ENCODE assay signal across 12 cellular contexts in genomic region chr14:33943081-33943480, GRCh38. TPM values are rescaled to one million over a fixed set of nuclear protein-coding genes. Genes with fewer than 3 reads are reported as not detected.
A peak's percentile ranks its signal among the peaks of the same experiment; 100 is the strongest.
DNase-seq lines count a peak whose midpoint lies in the region; ATAC-seq, FAIRE-seq and TF ChIP-seq lines count a peak whose summit lies in the region.
"Had no signal": no experiment of that assay in that cellular context is flagged by ENCODE, and none has a peak within 500 bp of the region (broad histone marks: within the 10 kb centered on the region; RNA-seq: fewer than 3 reads in every experiment).

No MANE protein-coding gene starts in this region.

- H3K4me3 ChIP-seq in mesendoderm (ENCODE audit: low read length), result no peak overlapping the region
- H3K4me3 ChIP-seq in spleen, result no peak overlapping the region

- FAIRE-seq in RCC 7860 (lab: Jason Lieb, UNC), result no peak
- no peak for FAIRE-seq in urothelium cell line (lab: Jason Lieb, UNC)

- H2BK5ac ChIP-seq in mesendoderm (ENCODE audit: low read length), result no peak overlapping the region

- no peak overlapping the region for H4K5ac ChIP-seq in mesendoderm (ENCODE audit: low read length)

- H3K9me3 Mint-ChIP-seq in Calu3 (ENCODE audit: low read depth, unreplicated experiment), result no peaks in the 10 kb centered on the region
- H3K9me3 Mint-ChIP-seq: activated naive CD4-positive, alpha-beta T cell treated with anti-CD3 and anti-CD28 coated beads for 36 hours had no signal

- no CpG with 5 or more reads among the region's 5 CpGs for WGBS in mesendoderm (ENCODE audit: extremely low coverage, insufficient coverage, low lambda C conversion rate)
- 61 to 77% (median 65%) methylated on average over 5 of the region's 5 CpGs for WGBS in spleen, 5 donors

- peak overlapping the region; percentile 84 for H3K18ac ChIP-seq in mesendoderm (ENCODE audit: low read length)

- no peak overlapping the region for H4K8ac ChIP-seq in mesendoderm (ENCODE audit: low read depth, low read length)

- BruUV-seq in Calu3 (replicated peaks; lab: Mats Ljungman, UMichigan), result no TSS peak

- H3K79me2 ChIP-seq in mesendoderm (ENCODE audit: control insufficient read depth, insufficient read depth, low read length), result peaks cover 78% of the 10 kb centered on the region

- no peaks in the 10 kb centered on the region for H3K27me3 ChIP-seq in mesendoderm (ENCODE audit: insufficient read depth, low read length, poor library complexity)
- H3K27me3 ChIP-seq in spleen (replicated peaks in 1 of 7), result peaks cover 0 to 9% (median 0%) of the 10 kb centered on the region in 7 donors

- ATAC-seq in HG03095 (IDR thresholded peaks at IDR 0.05; ENCODE audit: unreplicated experiment), result no peak
- no peak for ATAC-seq in omental fat pad (ENCODE audit: low FRiP score)

- no peak overlapping the region for H3K4me2 ChIP-seq in mesendoderm (ENCODE audit: low read length)

- no peak for TF ChIP-seq POLR2A in spleen (IDR thresholded peaks at IDR 0.05)

- H3K9ac ChIP-seq in mesendoderm (ENCODE audit: low read length), result no peak overlapping the region

- no peak overlapping the region for H2BK15ac ChIP-seq in mesendoderm (replicated peaks; ENCODE audit: low read depth)

- TF ChIP-seq CTCF in Calu3 (IDR thresholded peaks at IDR 0.05; ENCODE audit: unreplicated experiment) (no peak), spleen (IDR thresholded peaks at IDR 0.05 in 8 of 11, conservative IDR thresholded peaks at IDR 0.05 in 3 of 11) (no peak), omental fat pad (IDR thresholded peaks at IDR 0.05) (no peak)

- H3K36me3 ChIP-seq in mesendoderm (ENCODE audit: control insufficient read depth, insufficient read depth, low read length) (no peaks in the 10 kb centered on the region), spleen (no peaks in the 10 kb centered on the region)

- peaks cover 13% of the 10 kb centered on the region for H3K4me1 Mint-ChIP-seq in Calu3 (ENCODE audit: low read depth, unreplicated experiment)
- H3K4me1 Mint-ChIP-seq: CD4-positive, CD25-positive, alpha-beta regulatory T cell had no signal

- H3K56ac ChIP-seq in mesendoderm (ENCODE audit: low read length), result no peak overlapping the region

- H3K27me3 Mint-ChIP-seq in Calu3 (ENCODE audit: unreplicated experiment), result peaks cover 2% of the 10 kb centered on the region

- no peak overlapping the region for H3K23ac ChIP-seq in mesendoderm (ENCODE audit: low read length)

- H3K4ac ChIP-seq in mesendoderm (ENCODE audit: low read depth, low read length), result no peak overlapping the region

- H3K27ac ChIP-seq in mesendoderm (ENCODE audit: low read depth, low read length) (no peak overlapping the region), spleen (no peak overlapping the region)

- DNase-seq in Calu3 (peak; percentile 43), NCI-H1436 treated with DMSO at 0.1 percent for 48 hours (lab: John Stamatoyannopoulos, UW) (peak; percentile 76), RCC 7860 (ENCODE audit: low spot score) (peak; percentile 7), mesendoderm (no peak), urothelium cell line (ENCODE audit: low spot score) (no peak), spleen (no peak), omental fat pad (ENCODE audit: low spot score) (no peak)
- DNase-seq: activated naive CD4-positive, alpha-beta T cell treated with anti-CD3 and anti-CD28 coated beads for 36 hours; CD4-positive, CD25-positive, alpha-beta regulatory T cell; effector CD4-positive, alpha-beta T cell; H7 had no signal

- no peaks in the 10 kb centered on the region for H3K9me3 ChIP-seq in spleen

- CTCF ChIA-PET in Calu3 (lab: Charles Lee), result interaction anchor here (1.0 to 1.1 kb wide), 2 partner anchors 44 to 156 kb away, joined by 3 to 4 read pairs; no protein-coding TSS in a partner anchor

- H3K79me1 ChIP-seq in mesendoderm (ENCODE audit: low read length), result no peaks in the 10 kb centered on the region

- intact Hi-C loops in Calu3 (cut with micrococcal nuclease; ENCODE audit: unreplicated experiment) (loop anchor here (10.0 kb wide), 1 partner anchor 98 kb away; no protein-coding TSS in a partner anchor), spleen (cut with DNase I; ENCODE audit: low total_unique reads) (no loop called here)

- H2BK120ac ChIP-seq in mesendoderm (ENCODE audit: low read depth, low read length), result no peak overlapping the region

- H2AK5ac ChIP-seq in mesendoderm (ENCODE audit: low read length), result no peak overlapping the region

- no peaks in the 10 kb centered on the region for H3K36me3 Mint-ChIP-seq in Calu3 (ENCODE audit: insufficient read depth, unreplicated experiment)
- H3K36me3 Mint-ChIP-seq: CD4-positive, CD25-positive, alpha-beta regulatory T cell had no signal

- no peak overlapping the region for H3K27ac Mint-ChIP-seq in Calu3 (ENCODE audit: unreplicated experiment)
- H3K27ac Mint-ChIP-seq: activated naive CD4-positive, alpha-beta T cell treated with anti-CD3 and anti-CD28 coated beads for 36 hours; CD4-positive, CD25-positive, alpha-beta regulatory T cell had no signal

- peak overlapping the region; percentile 14 for H3K4me3 Mint-ChIP-seq in Calu3 (ENCODE audit: low read depth, unreplicated experiment)
- H3K4me3 Mint-ChIP-seq: activated naive CD4-positive, alpha-beta T cell treated with anti-CD3 and anti-CD28 coated beads for 36 hours; CD4-positive, CD25-positive, alpha-beta regulatory T cell had no signal

- H3K4me1 ChIP-seq in mesendoderm (ENCODE audit: control insufficient read depth, low read depth, low read length) (peaks cover 21% of the 10 kb centered on the region), spleen (peaks cover 0 to 8% (median 4%) of the 10 kb centered on the region in 6 donors)

RNA-seq across cellular contexts. Expression of gene EGLN3, which starts 7.8 kb away (rescaled TPM):
- 2.7 and 3.1 TPM in 2 replicates for total RNA-seq in Calu3 (2022)
- 24.2 TPM for polyA plus RNA-seq in mesendoderm (2013, experiment 1 of 2)
- polyA plus RNA-seq in mesendoderm (2013, experiment 2 of 2), result 24.5 TPM
- total RNA-seq in spleen, result 10 to 100 TPM in 2 of 7 donors, 1 to 10 TPM in 5; 4.2 to 21.5 (median 8.8) TPM
- polyA plus RNA-seq in spleen, result 1 to 10 TPM; 4.0 to 9.0 (median 4.8) TPM
- 10 to 100 TPM in 1 of 4 donors, 1 to 10 TPM in 3; 3.1 to 19.2 (median 4.7) TPM for total RNA-seq in omental fat pad

Comparison
In these comparisons a context has a peak if more than half of its experiments do, and no peak if none do; other contexts are left out.
1. DNase-seq: peak in Calu3 (single experiment), NCI-H1436 treated with DMSO at 0.1 percent for 48 hours (single experiment) and RCC 7860 (single experiment); none in mesendoderm (single experiment), urothelium cell line (single experiment), spleen (single experiment) and omental fat pad (single experiment).